ENCODE assay signal across 8 cellular contexts in genomic region chr1:221708987-221709386, GRCh38.
DNase-seq lines count a peak whose midpoint lies in the region; ATAC-seq lines count a peak whose summit lies in the region.

No MANE protein-coding gene starts in this region.

- DNase-seq in activated CD4-positive, CD25-positive, alpha-beta regulatory T cell treated with anti-CD3 and anti-CD28 coated beads, Interleukin-2, amount 50 U/mL, for 16 hours (ENCODE audit: low read depth, low spot score): peak; percentile 30
- no peak for DNase-seq in activated CD4-positive, CD25-positive, alpha-beta regulatory T cell treated with anti-CD3 and anti-CD28 coated beads, Interleukin-2, amount 50 U/mL, for 72 hours
- peak; percentile 98 for DNase-seq in NCI-H748 (lab: John Stamatoyannopoulos, UW; ENCODE audit: unreplicated experiment)
- DNase-seq in inferior parietal cortex (ENCODE audit: extremely low spot score): peak; percentile 86
- DNase-seq in stimulated activated naive CD4-positive, alpha-beta T cell (lab: John Stamatoyannopoulos, UW): peak; percentile 3 to 49 (median 18)
- no peak for DNase-seq in NCI-H2227 treated with DMSO at 0.1 percent for 48 hours (lab: John Stamatoyannopoulos, UW)

- peaks cover 12% of the 10 kb centered on the region for H3K36me3 Mint-ChIP-seq in activated naive CD8-positive, alpha-beta T cell

- peak overlapping the region; percentile 81 for H3K27ac Mint-ChIP-seq in activated naive CD8-positive, alpha-beta T cell

- peak; percentile 77 for ATAC-seq in HG03354 (IDR thresholded peaks at IDR 0.05; ENCODE audit: poor library complexity, severe bottlenecking, unreplicated experiment)

- H3K4me3 Mint-ChIP-seq in activated naive CD8-positive, alpha-beta T cell: no peak overlapping the region

- H3K4me1 Mint-ChIP-seq in activated naive CD8-positive, alpha-beta T cell (ENCODE audit: low read depth): peaks cover 60% of the 10 kb centered on the region

- H3K9me3 Mint-ChIP-seq in activated naive CD8-positive, alpha-beta T cell (ENCODE audit: low read depth): no peaks in the 10 kb centered on the region

- no peaks in the 10 kb centered on the region for H3K27me3 Mint-ChIP-seq in activated naive CD8-positive, alpha-beta T cell

Comparison
In these comparisons a context has a peak if more than half of its experiments do, and no peak if none do; other contexts are left out.
1. DNase-seq: peak in activated CD4-positive, CD25-positive, alpha-beta regulatory T cell treated with anti-CD3 and anti-CD28 coated beads, Interleukin-2, amount 50 U/mL, for 16 hours (single experiment), NCI-H748 (single experiment), inferior parietal cortex (single experiment) and stimulated activated naive CD4-positive, alpha-beta T cell (6 of 6); none in activated CD4-positive, CD25-positive, alpha-beta regulatory T cell treated with anti-CD3 and anti-CD28 coated beads, Interleukin-2, amount 50 U/mL, for 72 hours (single experiment) and NCI-H2227 treated with DMSO at 0.1 percent for 48 hours (single experiment).